In the genomic region with DNA sequence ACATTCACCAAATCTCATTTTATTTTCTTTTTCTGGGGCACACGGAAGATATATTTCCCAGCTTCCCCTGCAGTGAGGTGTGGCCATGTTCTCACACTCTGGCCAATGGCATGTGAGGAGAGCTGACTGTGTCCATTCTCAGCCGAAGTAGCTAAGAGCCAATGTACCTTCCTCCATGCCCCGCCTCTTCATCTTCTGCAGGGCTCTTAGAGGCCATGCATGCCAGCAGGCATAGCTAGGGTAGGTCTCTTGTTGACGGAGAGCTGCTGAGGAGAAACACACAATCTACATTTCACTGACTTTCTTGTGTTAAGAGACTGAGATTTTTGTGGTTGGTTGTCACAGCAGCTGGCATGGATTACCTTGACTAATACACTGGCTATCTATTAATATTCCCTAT, we compare ENCODE assay signal across 1 cellular context.
TF ChIP-seq lines count a peak whose summit lies in the region.

No MANE protein-coding gene starts in this region.

TF ChIP-seq in GM12878, 131 proteins besides CTCF, POLR2A, EP300 and RAD21:
- TF ChIP-seq, protein P1, sequence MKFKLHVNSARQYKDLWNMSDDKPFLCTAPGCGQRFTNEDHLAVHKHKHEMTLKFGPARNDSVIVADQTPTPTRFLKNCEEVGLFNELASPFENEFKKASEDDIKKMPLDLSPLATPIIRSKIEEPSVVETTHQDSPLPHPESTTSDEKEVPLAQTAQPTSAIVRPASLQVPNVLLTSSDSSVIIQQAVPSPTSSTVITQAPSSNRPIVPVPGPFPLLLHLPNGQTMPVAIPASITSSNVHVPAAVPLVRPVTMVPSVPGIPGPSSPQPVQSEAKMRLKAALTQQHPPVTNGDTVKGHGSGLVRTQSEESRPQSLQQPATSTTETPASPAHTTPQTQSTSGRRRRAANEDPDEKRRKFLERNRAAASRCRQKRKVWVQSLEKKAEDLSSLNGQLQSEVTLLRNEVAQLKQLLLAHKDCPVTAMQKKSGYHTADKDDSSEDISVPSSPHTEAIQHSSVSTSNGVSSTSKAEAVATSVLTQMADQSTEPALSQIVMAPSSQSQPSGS (IDR thresholded peaks at IDR 0.05; ENCODE audit: low read length), result no peak
- TF ChIP-seq ZNF384 (IDR thresholded peaks at IDR 0.05; ENCODE audit: borderline replicate concordance, low read depth, low read length) (no peak), HDAC6 (IDR thresholded peaks at IDR 0.05; ENCODE audit: unreplicated experiment) (no peak), CHD1 (IDR thresholded peaks at IDR 0.05; ENCODE audit: low read depth, low read length) (no peak), SREBF1 (IDR thresholded peaks at IDR 0.05; ENCODE audit: low read length) (no peak), CEBPB (IDR thresholded peaks at IDR 0.05; ENCODE audit: borderline replicate concordance in 1 of 2, low read depth in 2 of 2, low read length in 2 of 2) (no peak), ZBED1 (IDR thresholded peaks at IDR 0.05; ENCODE audit: borderline replicate concordance) (no peak), ZNF24 (IDR thresholded peaks at IDR 0.05) (no peak), MEF2B (IDR thresholded peaks at IDR 0.05; ENCODE audit: partially characterized antibody, poor library complexity, severe bottlenecking) (no peak), RBBP5 (conservative IDR thresholded peaks at IDR 0.05) (no peak), MEF2A (IDR thresholded peaks at IDR 0.05; ENCODE audit: insufficient read depth, low read depth, low read length) (no peak), WRNIP1 (IDR thresholded peaks at IDR 0.05; ENCODE audit: borderline replicate concordance, low read depth, low read length) (no peak), IRF4 (IDR thresholded peaks at IDR 0.05; ENCODE audit: low read depth, low read length) (no peak), SUPT20H (IDR thresholded peaks at IDR 0.05; ENCODE audit: borderline replicate concordance, control insufficient read depth, low read depth, low read length) (no peak)
- TF ChIP-seq, protein P2, sequence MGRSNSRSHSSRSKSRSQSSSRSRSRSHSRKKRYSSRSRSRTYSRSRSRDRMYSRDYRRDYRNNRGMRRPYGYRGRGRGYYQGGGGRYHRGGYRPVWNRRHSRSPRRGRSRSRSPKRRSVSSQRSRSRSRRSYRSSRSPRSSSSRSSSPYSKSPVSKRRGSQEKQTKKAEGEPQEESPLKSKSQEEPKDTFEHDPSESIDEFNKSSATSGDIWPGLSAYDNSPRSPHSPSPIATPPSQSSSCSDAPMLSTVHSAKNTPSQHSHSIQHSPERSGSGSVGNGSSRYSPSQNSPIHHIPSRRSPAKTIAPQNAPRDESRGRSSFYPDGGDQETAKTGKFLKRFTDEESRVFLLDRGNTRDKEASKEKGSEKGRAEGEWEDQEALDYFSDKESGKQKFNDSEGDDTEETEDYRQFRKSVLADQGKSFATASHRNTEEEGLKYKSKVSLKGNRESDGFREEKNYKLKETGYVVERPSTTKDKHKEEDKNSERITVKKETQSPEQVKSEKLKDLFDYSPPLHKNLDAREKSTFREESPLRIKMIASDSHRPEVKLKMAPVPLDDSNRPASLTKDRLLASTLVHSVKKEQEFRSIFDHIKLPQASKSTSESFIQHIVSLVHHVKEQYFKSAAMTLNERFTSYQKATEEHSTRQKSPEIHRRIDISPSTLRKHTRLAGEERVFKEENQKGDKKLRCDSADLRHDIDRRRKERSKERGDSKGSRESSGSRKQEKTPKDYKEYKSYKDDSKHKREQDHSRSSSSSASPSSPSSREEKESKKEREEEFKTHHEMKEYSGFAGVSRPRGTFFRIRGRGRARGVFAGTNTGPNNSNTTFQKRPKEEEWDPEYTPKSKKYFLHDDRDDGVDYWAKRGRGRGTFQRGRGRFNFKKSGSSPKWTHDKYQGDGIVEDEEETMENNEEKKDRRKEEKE (IDR thresholded peaks at IDR 0.05), result no peak
- TF ChIP-seq, protein P3, sequence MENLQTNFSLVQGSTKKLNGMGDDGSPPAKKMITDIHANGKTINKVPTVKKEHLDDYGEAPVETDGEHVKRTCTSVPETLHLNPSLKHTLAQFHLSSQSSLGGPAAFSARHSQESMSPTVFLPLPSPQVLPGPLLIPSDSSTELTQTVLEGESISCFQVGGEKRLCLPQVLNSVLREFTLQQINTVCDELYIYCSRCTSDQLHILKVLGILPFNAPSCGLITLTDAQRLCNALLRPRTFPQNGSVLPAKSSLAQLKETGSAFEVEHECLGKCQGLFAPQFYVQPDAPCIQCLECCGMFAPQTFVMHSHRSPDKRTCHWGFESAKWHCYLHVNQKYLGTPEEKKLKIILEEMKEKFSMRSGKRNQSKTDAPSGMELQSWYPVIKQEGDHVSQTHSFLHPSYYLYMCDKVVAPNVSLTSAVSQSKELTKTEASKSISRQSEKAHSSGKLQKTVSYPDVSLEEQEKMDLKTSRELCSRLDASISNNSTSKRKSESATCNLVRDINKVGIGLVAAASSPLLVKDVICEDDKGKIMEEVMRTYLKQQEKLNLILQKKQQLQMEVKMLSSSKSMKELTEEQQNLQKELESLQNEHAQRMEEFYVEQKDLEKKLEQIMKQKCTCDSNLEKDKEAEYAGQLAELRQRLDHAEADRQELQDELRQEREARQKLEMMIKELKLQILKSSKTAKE (IDR thresholded peaks at IDR 0.05; ENCODE audit: low read depth, poor library complexity, severe bottlenecking), result no peak
